In the genomic region with DNA sequence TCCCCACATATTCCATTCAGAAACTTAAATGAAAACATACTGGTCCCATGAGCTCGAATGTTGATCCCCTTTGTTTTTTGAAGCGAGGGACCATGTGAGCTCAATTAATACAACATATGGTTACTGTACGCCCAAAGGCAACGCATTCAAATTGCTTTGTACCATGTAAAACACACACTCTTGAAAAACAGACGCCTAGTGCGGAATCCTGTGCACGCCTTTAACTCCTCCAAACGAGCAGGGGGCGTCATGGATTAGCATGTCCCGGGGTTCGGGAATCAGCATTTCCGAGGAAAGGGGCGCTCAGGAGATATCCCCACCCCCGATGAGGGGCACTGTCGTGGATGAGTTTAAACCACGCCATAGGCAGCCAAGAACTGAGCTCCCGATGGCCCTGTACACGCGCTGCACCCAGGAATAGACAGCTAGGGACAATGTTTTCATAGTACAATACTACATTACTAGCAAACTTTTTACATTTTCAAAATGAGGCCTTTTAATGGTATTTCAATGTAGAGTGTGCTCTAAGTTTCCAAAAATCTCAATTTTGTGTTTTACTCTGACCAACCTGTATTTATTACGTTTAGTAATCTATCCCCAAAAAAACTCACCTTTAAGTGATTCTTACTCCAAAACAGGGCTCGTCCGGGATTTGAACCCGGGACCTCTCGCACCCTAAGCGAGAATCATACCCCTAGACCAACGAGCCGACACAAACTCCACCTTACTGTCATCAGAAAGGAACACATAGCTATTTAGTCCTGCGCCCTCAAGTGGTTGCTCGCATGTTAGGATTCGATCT, we compare ENCODE assay signal across 8 cellular contexts. TPM values are rescaled to one million over a fixed set of nuclear protein-coding genes. Genes with fewer than 3 reads are reported as not detected.
A peak's percentile ranks its signal among the peaks of the same experiment; 100 is the strongest.
DNase-seq lines count a peak whose midpoint lies in the region; ATAC-seq and TF ChIP-seq lines count a peak whose summit lies in the region.

No MANE protein-coding gene starts in this region.

- H3K27ac Mint-ChIP-seq in activated T-cell treated with anti-CD3 and anti-CD28 coated beads, Interleukin-2, amount 50 U/mL, for 72 hours = peak overlapping the region; percentile 100
- H3K27ac Mint-ChIP-seq in natural killer cell = peak overlapping the region; percentile 95 to 97

- peak overlapping the region; percentile 94 to 99 for H3K4me3 Mint-ChIP-seq in activated T-cell treated with anti-CD3 and anti-CD28 coated beads, Interleukin-2, amount 50 U/mL, for 72 hours
- H3K4me3 Mint-ChIP-seq in natural killer cell = peak overlapping the region; percentile 92

- peak overlapping the region; percentile 94 for H3K4me2 ChIP-seq in fibroblast of lung (ENCODE audit: extremely low read depth, insufficient read depth, low read length)

- H3K27ac ChIP-seq in fibroblast of lung (ENCODE audit: insufficient read depth, low read length) = peak overlapping the region; percentile 97

- H3K36me3 Mint-ChIP-seq in activated T-cell treated with anti-CD3 and anti-CD28 coated beads, Interleukin-2, amount 50 U/mL, for 72 hours (ENCODE audit: insufficient read depth in 2 of 2) = peaks cover 0 to 6% of the 10 kb centered on the region in 2 donors
- H3K36me3 Mint-ChIP-seq in natural killer cell = peaks cover 7% of the 10 kb centered on the region

- intact Hi-C loops in natural killer cell (cut with micrococcal nuclease) = no loop called here

- no peaks in the 10 kb centered on the region for H3K9me3 Mint-ChIP-seq in activated T-cell treated with anti-CD3 and anti-CD28 coated beads, Interleukin-2, amount 50 U/mL, for 72 hours
- H3K9me3 Mint-ChIP-seq in natural killer cell = no peaks in the 10 kb centered on the region

- peak overlapping the region; percentile 80 to 93 (median 89) for H3K4me3 ChIP-seq in fibroblast of lung (replicated peaks in 1 of 4; ENCODE audit: control extremely low read depth in 1 of 4, insufficient read depth in 1 of 4, low read depth in 3 of 4, low read length in 4 of 4)

- ATAC-seq in GM21723 (IDR thresholded peaks at IDR 0.05; ENCODE audit: unreplicated experiment) = peak; percentile 42
- ATAC-seq in activated T-cell treated with anti-CD3 and anti-CD28 coated beads, Interleukin-2, amount 50 U/mL, for 72 hours (replicated peaks in 1 of 2) = peak; percentile 63 to 66
- peak; percentile 66 to 83 (median 70) for ATAC-seq in natural killer cell

- H3K4me1 ChIP-seq in fibroblast of lung (ENCODE audit: control insufficient read depth, extremely low read depth, insufficient read depth, low read length) = no peaks in the 10 kb centered on the region

- no peaks in the 10 kb centered on the region for H3K9me3 ChIP-seq in fibroblast of lung (ENCODE audit: control insufficient read depth, insufficient read depth, low read depth, low read length)

- peak overlapping the region; percentile 86 for H2AFZ ChIP-seq in fibroblast of lung (ENCODE audit: low read length)

- H3K27me3 ChIP-seq in fibroblast of lung (ENCODE audit: control insufficient read depth, insufficient read depth, low read length) = no peaks in the 10 kb centered on the region

- peaks cover 51% of the 10 kb centered on the region for H3K4me1 Mint-ChIP-seq in activated T-cell treated with anti-CD3 and anti-CD28 coated beads, Interleukin-2, amount 50 U/mL, for 72 hours (ENCODE audit: low read depth)
- H3K4me1 Mint-ChIP-seq in natural killer cell = peaks cover 33 to 35% of the 10 kb centered on the region in 2 donors

- H4K20me1 ChIP-seq in fibroblast of lung (ENCODE audit: control insufficient read depth, extremely low read depth, insufficient read depth, low read length) = no peaks in the 10 kb centered on the region

- H3K9ac ChIP-seq in fibroblast of lung (ENCODE audit: insufficient read depth, low read length) = peak overlapping the region; percentile 59

- DNase-seq in DMS53 (lab: John Stamatoyannopoulos, UW) = peak; percentile 94
- DNase-seq in KBM-7 = peak; percentile 96
- DNase-seq in activated T-cell treated with anti-CD3 and anti-CD28 coated beads, Interleukin-2, amount 50 U/mL, for 72 hours = peak; percentile 87 to 90
- DNase-seq in fibroblast of lung (ENCODE audit: low read depth in 2 of 2) = peak; percentile 75 to 92
- DNase-seq in natural killer cell = peak; percentile 78
- peak; percentile 76 to 92 (median 80) for DNase-seq in stimulated activated naive CD4-positive, alpha-beta T cell (lab: John Stamatoyannopoulos, UW)

- H3K79me2 ChIP-seq in fibroblast of lung (ENCODE audit: control insufficient read depth, insufficient read depth, low read length) = no peaks in the 10 kb centered on the region

- TF ChIP-seq CTCF in fibroblast of lung (conservative IDR thresholded peaks at IDR 0.05 in 1 of 2, IDR thresholded peaks at IDR 0.05 in 1 of 2; ENCODE audit: low read depth in 1 of 2, low read length in 2 of 2) = peak; percentile 87 to 94
- peak; percentile 89 for TF ChIP-seq CTCF in natural killer cell (IDR thresholded peaks at IDR 0.05)

- H3K27me3 Mint-ChIP-seq in activated T-cell treated with anti-CD3 and anti-CD28 coated beads, Interleukin-2, amount 50 U/mL, for 72 hours (ENCODE audit: low read depth) = no peaks in the 10 kb centered on the region
- peaks cover 0 to 8% of the 10 kb centered on the region in 2 donors for H3K27me3 Mint-ChIP-seq in natural killer cell (ENCODE audit: low read depth in 2 of 2)

- in situ Hi-C loops in KBM-7 (cut with MboI; ENCODE audit: low pct_unique_long_range_greater_than_20kb, low sequenced_read_pairs) = no loop called here

- no peaks in the 10 kb centered on the region for H3K36me3 ChIP-seq in fibroblast of lung (ENCODE audit: control insufficient read depth, insufficient read depth, low read length)

TF ChIP-seq in PFSK-1, 5 proteins besides CTCF, POLR2A, EP300 and RAD21:
- TF ChIP-seq FOXP2 (optimal IDR thresholded peaks at IDR 0.05; ENCODE audit: borderline replicate concordance, extremely low read depth, extremely low read length, insufficient read depth) (no peak), SIN3A (IDR thresholded peaks at IDR 0.05; ENCODE audit: borderline replicate concordance, insufficient read depth, low read length) (peak; percentile 82; the same call in 1 of the 2 replicates), TAF1 (IDR thresholded peaks at IDR 0.05; ENCODE audit: borderline replicate concordance, insufficient read depth, low read length) (peak; percentile 62; the same call in 1 of the 2 replicates), POLR2AphosphoS5 (IDR thresholded peaks at IDR 0.05; ENCODE audit: low read depth, low read length) (no peak)
- TF ChIP-seq, protein P1, sequence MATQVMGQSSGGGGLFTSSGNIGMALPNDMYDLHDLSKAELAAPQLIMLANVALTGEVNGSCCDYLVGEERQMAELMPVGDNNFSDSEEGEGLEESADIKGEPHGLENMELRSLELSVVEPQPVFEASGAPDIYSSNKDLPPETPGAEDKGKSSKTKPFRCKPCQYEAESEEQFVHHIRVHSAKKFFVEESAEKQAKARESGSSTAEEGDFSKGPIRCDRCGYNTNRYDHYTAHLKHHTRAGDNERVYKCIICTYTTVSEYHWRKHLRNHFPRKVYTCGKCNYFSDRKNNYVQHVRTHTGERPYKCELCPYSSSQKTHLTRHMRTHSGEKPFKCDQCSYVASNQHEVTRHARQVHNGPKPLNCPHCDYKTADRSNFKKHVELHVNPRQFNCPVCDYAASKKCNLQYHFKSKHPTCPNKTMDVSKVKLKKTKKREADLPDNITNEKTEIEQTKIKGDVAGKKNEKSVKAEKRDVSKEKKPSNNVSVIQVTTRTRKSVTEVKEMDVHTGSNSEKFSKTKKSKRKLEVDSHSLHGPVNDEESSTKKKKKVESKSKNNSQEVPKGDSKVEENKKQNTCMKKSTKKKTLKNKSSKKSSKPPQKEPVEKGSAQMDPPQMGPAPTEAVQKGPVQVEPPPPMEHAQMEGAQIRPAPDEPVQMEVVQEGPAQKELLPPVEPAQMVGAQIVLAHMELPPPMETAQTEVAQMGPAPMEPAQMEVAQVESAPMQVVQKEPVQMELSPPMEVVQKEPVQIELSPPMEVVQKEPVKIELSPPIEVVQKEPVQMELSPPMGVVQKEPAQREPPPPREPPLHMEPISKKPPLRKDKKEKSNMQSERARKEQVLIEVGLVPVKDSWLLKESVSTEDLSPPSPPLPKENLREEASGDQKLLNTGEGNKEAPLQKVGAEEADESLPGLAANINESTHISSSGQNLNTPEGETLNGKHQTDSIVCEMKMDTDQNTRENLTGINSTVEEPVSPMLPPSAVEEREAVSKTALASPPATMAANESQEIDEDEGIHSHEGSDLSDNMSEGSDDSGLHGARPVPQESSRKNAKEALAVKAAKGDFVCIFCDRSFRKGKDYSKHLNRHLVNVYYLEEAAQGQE (IDR thresholded peaks at IDR 0.05; ENCODE audit: insufficient read depth in 1 of 2, low read depth in 2 of 2, low read length in 2 of 2) = peak in 1 of 2 experiments; percentile 39; a peak in 1 of 4 replicates

RNA-seq across cellular contexts. Expression of a gene that starts 6.7 kb away (rescaled TPM):
- 39.9 TPM for polyA plus RNA-seq in PFSK-1 (2012; ENCODE audit: insufficient read length, low read depth)
- 10 to 100 TPM; 17.2 to 20.9 TPM for total RNA-seq in activated T-cell treated with anti-CD3 and anti-CD28 coated beads, Interleukin-2, amount 50 U/mL, for 72 hours
- 81.4 and 86.8 TPM in 2 replicates for total RNA-seq in fibroblast of lung
- 105 and 158 TPM in 2 replicates for polyA plus RNA-seq in fibroblast of lung
- 93.6 and 132 TPM in 2 replicates for polyA plus RNA-seq in fibroblast of lung (2012)
- polyA minus RNA-seq in fibroblast of lung (ENCODE audit: low replicate concordance) = 43.0 and 45.3 TPM in 2 replicates
- total RNA-seq in natural killer cell = 1 to 10 TPM; 3.4 to 4.6 (median 4.0) TPM

Comparison
In these comparisons a context has a peak if more than half of its experiments do, and no peak if none do; other contexts are left out.
1. Peak in every context shown above with its lines: DNase-seq, ATAC-seq, H3K4me3 ChIP-seq and H3K27ac ChIP-seq.